ENCODE assay signal across 1 cellular context in the genomic region with DNA sequence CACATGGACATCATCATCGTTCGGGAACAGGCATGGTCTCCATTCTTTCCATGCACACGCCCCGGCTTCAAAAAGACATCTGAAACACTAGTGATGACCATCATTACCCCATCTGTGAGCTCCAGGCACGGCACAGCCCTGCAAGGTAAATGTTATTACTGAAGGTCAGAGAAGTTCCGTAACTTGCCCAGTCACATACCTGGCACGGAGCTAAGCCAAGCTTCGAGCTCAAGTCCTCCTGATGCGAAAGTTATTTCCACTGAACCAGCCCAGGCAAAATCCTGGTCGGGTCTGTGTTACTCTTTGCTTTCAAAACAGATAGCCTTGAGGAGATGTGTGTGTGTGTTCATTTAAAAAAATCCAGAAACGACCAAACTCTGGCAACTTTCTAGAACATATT.
TF ChIP-seq lines count a peak whose summit lies in the region.

No MANE protein-coding gene starts in this region.

TF ChIP-seq in IMR-90, 13 proteins besides CTCF, POLR2A, EP300 and RAD21:
- TF ChIP-seq RCOR1 (IDR thresholded peaks at IDR 0.05; ENCODE audit: insufficient replicate concordance, low read length) (no peak), NFE2L2 (IDR thresholded peaks at IDR 0.05; ENCODE audit: low read depth, low read length) (no peak), MXI1 (IDR thresholded peaks at IDR 0.05; ENCODE audit: borderline replicate concordance, low read depth, low read length) (no peak), MAFK (IDR thresholded peaks at IDR 0.05; ENCODE audit: low read depth, low read length) (no peak), BHLHE40 (IDR thresholded peaks at IDR 0.05; ENCODE audit: low read depth, low read length) (no peak), CHD1 (IDR thresholded peaks at IDR 0.05; ENCODE audit: low read depth, low read length) (no peak), MAZ (IDR thresholded peaks at IDR 0.05; ENCODE audit: borderline replicate concordance, low read depth, low read length) (no peak), CEBPB (IDR thresholded peaks at IDR 0.05; ENCODE audit: low read depth, low read length) (no peak), RFX5 (IDR thresholded peaks at IDR 0.05; ENCODE audit: low read depth, low read length) (no peak), SMC3 (IDR thresholded peaks at IDR 0.05; ENCODE audit: low read depth, low read length) (no peak), FOS (IDR thresholded peaks at IDR 0.05; ENCODE audit: low read depth, low read length) (no peak)
- TF ChIP-seq, protein P1, sequence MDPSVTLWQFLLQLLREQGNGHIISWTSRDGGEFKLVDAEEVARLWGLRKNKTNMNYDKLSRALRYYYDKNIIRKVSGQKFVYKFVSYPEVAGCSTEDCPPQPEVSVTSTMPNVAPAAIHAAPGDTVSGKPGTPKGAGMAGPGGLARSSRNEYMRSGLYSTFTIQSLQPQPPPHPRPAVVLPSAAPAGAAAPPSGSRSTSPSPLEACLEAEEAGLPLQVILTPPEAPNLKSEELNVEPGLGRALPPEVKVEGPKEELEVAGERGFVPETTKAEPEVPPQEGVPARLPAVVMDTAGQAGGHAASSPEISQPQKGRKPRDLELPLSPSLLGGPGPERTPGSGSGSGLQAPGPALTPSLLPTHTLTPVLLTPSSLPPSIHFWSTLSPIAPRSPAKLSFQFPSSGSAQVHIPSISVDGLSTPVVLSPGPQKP (IDR thresholded peaks at IDR 0.05; ENCODE audit: borderline replicate concordance, low read depth, low read length), result no peak
- TF ChIP-seq, protein P2, sequence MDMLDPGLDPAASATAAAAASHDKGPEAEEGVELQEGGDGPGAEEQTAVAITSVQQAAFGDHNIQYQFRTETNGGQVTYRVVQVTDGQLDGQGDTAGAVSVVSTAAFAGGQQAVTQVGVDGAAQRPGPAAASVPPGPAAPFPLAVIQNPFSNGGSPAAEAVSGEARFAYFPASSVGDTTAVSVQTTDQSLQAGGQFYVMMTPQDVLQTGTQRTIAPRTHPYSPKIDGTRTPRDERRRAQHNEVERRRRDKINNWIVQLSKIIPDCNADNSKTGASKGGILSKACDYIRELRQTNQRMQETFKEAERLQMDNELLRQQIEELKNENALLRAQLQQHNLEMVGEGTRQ (IDR thresholded peaks at IDR 0.05; ENCODE audit: low read depth, low read length), result no peak
